ENCODE assay signal across 1 cellular context in the genomic region with DNA sequence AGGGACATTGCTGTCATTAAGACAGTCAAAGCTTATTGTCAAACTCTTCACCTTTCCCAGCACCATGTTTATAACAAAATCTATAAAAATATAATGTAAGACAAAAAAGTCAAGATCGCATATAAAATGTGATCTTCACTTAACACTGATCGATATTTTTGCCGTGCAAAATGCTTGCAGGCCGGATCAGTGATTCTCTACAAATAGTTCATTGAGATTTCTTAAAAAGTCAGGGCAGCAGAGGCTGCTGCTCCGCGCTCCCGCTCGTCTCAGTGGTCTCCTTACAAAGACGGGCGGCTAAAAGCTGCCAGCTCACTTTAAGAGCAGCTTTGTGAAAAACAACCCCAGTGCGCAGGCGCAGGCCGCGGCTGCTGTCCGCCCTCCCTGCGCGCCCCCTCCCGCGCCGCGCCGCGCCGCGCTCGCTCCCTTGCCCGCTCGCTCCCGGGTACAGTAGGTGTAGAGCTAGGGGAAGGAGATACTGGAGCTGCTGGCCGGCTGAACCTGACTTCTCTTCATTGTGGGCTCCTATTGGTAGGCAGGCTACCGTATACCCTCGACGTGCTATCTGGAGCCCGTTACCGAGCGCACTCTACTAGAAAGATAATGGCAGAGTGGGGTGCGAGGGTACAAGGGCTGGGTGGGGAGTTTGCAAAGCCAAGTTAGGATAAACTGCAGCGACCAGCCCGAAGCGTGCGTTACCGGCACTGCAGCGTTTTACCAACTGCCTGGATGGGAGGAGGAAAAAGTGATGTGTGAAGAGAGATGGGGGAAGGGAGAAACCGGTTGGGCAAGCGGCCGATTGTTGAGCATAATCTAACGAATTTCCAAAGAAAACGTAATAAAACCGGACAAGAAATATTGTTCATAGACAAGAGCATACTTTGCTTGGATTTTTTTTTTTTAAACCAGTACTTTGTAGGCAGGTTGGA.
A peak's percentile ranks its signal among the peaks of the same experiment; 100 is the strongest.
TF ChIP-seq lines count a peak whose summit lies in the region.

A gene with protein sequence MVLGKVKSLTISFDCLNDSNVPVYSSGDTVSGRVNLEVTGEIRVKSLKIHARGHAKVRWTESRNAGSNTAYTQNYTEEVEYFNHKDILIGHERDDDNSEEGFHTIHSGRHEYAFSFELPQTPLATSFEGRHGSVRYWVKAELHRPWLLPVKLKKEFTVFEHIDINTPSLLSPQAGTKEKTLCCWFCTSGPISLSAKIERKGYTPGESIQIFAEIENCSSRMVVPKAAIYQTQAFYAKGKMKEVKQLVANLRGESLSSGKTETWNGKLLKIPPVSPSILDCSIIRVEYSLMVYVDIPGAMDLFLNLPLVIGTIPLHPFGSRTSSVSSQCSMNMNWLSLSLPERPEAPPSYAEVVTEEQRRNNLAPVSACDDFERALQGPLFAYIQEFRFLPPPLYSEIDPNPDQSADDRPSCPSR (minus strand): TSS at position 291 of the 929 bp plus-strand sequence. CDS start 225 bp downstream, at position 66.

TF ChIP-seq in WTC11, 78 proteins besides CTCF, POLR2A, EP300 and RAD21 (continued from another document and continues in another):
- TF ChIP-seq, protein P1, sequence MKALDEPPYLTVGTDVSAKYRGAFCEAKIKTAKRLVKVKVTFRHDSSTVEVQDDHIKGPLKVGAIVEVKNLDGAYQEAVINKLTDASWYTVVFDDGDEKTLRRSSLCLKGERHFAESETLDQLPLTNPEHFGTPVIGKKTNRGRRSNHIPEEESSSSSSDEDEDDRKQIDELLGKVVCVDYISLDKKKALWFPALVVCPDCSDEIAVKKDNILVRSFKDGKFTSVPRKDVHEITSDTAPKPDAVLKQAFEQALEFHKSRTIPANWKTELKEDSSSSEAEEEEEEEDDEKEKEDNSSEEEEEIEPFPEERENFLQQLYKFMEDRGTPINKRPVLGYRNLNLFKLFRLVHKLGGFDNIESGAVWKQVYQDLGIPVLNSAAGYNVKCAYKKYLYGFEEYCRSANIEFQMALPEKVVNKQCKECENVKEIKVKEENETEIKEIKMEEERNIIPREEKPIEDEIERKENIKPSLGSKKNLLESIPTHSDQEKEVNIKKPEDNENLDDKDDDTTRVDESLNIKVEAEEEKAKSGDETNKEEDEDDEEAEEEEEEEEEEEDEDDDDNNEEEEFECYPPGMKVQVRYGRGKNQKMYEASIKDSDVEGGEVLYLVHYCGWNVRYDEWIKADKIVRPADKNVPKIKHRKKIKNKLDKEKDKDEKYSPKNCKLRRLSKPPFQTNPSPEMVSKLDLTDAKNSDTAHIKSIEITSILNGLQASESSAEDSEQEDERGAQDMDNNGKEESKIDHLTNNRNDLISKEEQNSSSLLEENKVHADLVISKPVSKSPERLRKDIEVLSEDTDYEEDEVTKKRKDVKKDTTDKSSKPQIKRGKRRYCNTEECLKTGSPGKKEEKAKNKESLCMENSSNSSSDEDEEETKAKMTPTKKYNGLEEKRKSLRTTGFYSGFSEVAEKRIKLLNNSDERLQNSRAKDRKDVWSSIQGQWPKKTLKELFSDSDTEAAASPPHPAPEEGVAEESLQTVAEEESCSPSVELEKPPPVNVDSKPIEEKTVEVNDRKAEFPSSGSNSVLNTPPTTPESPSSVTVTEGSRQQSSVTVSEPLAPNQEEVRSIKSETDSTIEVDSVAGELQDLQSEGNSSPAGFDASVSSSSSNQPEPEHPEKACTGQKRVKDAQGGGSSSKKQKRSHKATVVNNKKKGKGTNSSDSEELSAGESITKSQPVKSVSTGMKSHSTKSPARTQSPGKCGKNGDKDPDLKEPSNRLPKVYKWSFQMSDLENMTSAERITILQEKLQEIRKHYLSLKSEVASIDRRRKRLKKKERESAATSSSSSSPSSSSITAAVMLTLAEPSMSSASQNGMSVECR (CRISPR knock-in tag; IDR thresholded peaks at IDR 0.05; ENCODE audit: borderline replicate concordance) = peak; percentile 50; the same call in 1 of the 2 replicates
- TF ChIP-seq OVOL2 (CRISPR knock-in tag; IDR thresholded peaks at IDR 0.05; ENCODE audit: borderline replicate concordance) (no peak), PRDM15 (CRISPR knock-in tag; IDR thresholded peaks at IDR 0.05) (no peak), TP53 (CRISPR knock-in tag; IDR thresholded peaks at IDR 0.05) (no peak; the same call in 1 of the 2 replicates), GRHL2 (CRISPR knock-in tag; IDR thresholded peaks at IDR 0.05; ENCODE audit: insufficient replicate concordance, severe bottlenecking) (no peak), ZNF232 (CRISPR knock-in tag; IDR thresholded peaks at IDR 0.05) (peak; percentile 42; the same call in 1 of the 2 replicates), TCF7 (CRISPR knock-in tag; IDR thresholded peaks at IDR 0.05; ENCODE audit: low read depth) (no peak), SMAD3 (CRISPR knock-in tag; IDR thresholded peaks at IDR 0.05; ENCODE audit: borderline replicate concordance) (no peak), RORB (CRISPR knock-in tag; IDR thresholded peaks at IDR 0.05) (no peak), PRRX2 (CRISPR knock-in tag; IDR thresholded peaks at IDR 0.05) (no peak), TEAD4 (CRISPR knock-in tag; IDR thresholded peaks at IDR 0.05) (no peak), ZNF121 (CRISPR knock-in tag; IDR thresholded peaks at IDR 0.05) (no peak), ZNF138 (CRISPR knock-in tag; conservative IDR thresholded peaks at IDR 0.05) (no peak), ETV6 (CRISPR knock-in tag; IDR thresholded peaks at IDR 0.05) (peak; percentile 68; the same call in 1 of the 2 replicates), PREB (CRISPR knock-in tag; IDR thresholded peaks at IDR 0.05; ENCODE audit: borderline replicate concordance) (no peak), ZNF532 (CRISPR knock-in tag; IDR thresholded peaks at IDR 0.05; ENCODE audit: borderline replicate concordance) (no peak), JUN (CRISPR knock-in tag; IDR thresholded peaks at IDR 0.05) (no peak), SOX15 (CRISPR knock-in tag; IDR thresholded peaks at IDR 0.05) (0 out of 2 replicates have a peak, but pooled peaks have one; percentile 13), RELA (CRISPR knock-in tag; IDR thresholded peaks at IDR 0.05; ENCODE audit: borderline replicate concordance) (no peak), E2F5 (CRISPR knock-in tag; IDR thresholded peaks at IDR 0.05) (peak; percentile 83; the same call in 1 of the 2 replicates), SMAD4 (CRISPR knock-in tag; IDR thresholded peaks at IDR 0.05) (no peak), GABPB1 (CRISPR knock-in tag; IDR thresholded peaks at IDR 0.05) (0 out of 2 replicates have a peak, but pooled peaks have one; percentile 18)
- TF ChIP-seq, protein P2, sequence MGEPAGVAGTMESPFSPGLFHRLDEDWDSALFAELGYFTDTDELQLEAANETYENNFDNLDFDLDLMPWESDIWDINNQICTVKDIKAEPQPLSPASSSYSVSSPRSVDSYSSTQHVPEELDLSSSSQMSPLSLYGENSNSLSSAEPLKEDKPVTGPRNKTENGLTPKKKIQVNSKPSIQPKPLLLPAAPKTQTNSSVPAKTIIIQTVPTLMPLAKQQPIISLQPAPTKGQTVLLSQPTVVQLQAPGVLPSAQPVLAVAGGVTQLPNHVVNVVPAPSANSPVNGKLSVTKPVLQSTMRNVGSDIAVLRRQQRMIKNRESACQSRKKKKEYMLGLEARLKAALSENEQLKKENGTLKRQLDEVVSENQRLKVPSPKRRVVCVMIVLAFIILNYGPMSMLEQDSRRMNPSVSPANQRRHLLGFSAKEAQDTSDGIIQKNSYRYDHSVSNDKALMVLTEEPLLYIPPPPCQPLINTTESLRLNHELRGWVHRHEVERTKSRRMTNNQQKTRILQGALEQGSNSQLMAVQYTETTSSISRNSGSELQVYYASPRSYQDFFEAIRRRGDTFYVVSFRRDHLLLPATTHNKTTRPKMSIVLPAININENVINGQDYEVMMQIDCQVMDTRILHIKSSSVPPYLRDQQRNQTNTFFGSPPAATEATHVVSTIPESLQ (CRISPR knock-in tag; IDR thresholded peaks at IDR 0.05) = no peak
- TF ChIP-seq, protein P3, sequence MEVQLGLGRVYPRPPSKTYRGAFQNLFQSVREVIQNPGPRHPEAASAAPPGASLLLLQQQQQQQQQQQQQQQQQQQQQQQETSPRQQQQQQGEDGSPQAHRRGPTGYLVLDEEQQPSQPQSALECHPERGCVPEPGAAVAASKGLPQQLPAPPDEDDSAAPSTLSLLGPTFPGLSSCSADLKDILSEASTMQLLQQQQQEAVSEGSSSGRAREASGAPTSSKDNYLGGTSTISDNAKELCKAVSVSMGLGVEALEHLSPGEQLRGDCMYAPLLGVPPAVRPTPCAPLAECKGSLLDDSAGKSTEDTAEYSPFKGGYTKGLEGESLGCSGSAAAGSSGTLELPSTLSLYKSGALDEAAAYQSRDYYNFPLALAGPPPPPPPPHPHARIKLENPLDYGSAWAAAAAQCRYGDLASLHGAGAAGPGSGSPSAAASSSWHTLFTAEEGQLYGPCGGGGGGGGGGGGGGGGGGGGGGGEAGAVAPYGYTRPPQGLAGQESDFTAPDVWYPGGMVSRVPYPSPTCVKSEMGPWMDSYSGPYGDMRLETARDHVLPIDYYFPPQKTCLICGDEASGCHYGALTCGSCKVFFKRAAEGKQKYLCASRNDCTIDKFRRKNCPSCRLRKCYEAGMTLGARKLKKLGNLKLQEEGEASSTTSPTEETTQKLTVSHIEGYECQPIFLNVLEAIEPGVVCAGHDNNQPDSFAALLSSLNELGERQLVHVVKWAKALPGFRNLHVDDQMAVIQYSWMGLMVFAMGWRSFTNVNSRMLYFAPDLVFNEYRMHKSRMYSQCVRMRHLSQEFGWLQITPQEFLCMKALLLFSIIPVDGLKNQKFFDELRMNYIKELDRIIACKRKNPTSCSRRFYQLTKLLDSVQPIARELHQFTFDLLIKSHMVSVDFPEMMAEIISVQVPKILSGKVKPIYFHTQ (CRISPR knock-in tag; IDR thresholded peaks at IDR 0.05) = peak; percentile 6; the same call in 1 of the 2 replicates
- TF ChIP-seq, protein P4, sequence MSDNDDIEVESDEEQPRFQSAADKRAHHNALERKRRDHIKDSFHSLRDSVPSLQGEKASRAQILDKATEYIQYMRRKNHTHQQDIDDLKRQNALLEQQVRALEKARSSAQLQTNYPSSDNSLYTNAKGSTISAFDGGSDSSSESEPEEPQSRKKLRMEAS (CRISPR knock-in tag; IDR thresholded peaks at IDR 0.05) = no peak; the same call in 1 of the 2 replicates
